In genomic region chr20:35743693-35744491, GRCh38 we compare ENCODE assay signal across 1 cellular context.
TF ChIP-seq lines count a peak whose summit lies in the region.

No MANE protein-coding gene starts in this region.

TF ChIP-seq in HepG2, 621 proteins besides CTCF, POLR2A, EP300 and RAD21 (continued from another document and continues in another):
- TF ChIP-seq SMYD3 (CRISPR knock-in tag; IDR thresholded peaks at IDR 0.05) (0 out of 2 replicates have a peak, but pooled peaks have one; percentile 37), WIZ (CRISPR knock-in tag; IDR thresholded peaks at IDR 0.05) (no peak), TAF1 (CRISPR knock-in tag; IDR thresholded peaks at IDR 0.05) (peak; percentile 44; the same call in 1 of the 2 replicates), NFKB2 (CRISPR knock-in tag; IDR thresholded peaks at IDR 0.05; ENCODE audit: borderline replicate concordance) (peak; percentile 53; the same call in 1 of the 2 replicates), ZNF660 (CRISPR knock-in tag; IDR thresholded peaks at IDR 0.05; ENCODE audit: borderline replicate concordance, low read depth) (no peak), TFDP1 (CRISPR knock-in tag; IDR thresholded peaks at IDR 0.05; ENCODE audit: borderline replicate concordance) (peak; percentile 16; the same call in 1 of the 2 replicates), ATF7 (IDR thresholded peaks at IDR 0.05) (0 out of 2 replicates have a peak, but pooled peaks have one; percentile 9), ATF7 (CRISPR knock-in tag; IDR thresholded peaks at IDR 0.05) (no peak; the same call in 1 of the 2 replicates), XBP1 (CRISPR knock-in tag; IDR thresholded peaks at IDR 0.05) (no peak), HDAC6 (IDR thresholded peaks at IDR 0.05; ENCODE audit: low read depth, low read length) (no peak), ZNF451 (CRISPR knock-in tag; IDR thresholded peaks at IDR 0.05) (no peak), SKI (IDR thresholded peaks at IDR 0.05; ENCODE audit: partially characterized antibody) (peak; percentile 48), ZFP36L2 (CRISPR knock-in tag; IDR thresholded peaks at IDR 0.05) (peak; percentile 80; the same call in 1 of the 2 replicates), ISL2 (CRISPR knock-in tag; IDR thresholded peaks at IDR 0.05) (0 out of 2 replicates have a peak, but pooled peaks have one; percentile 14), AGO1 (IDR thresholded peaks at IDR 0.05; ENCODE audit: low read depth, low read length, poor library complexity, severe bottlenecking) (no peak), ELF4 (CRISPR knock-in tag; IDR thresholded peaks at IDR 0.05; ENCODE audit: borderline replicate concordance) (no peak), ZNF350 (CRISPR knock-in tag; IDR thresholded peaks at IDR 0.05; ENCODE audit: borderline replicate concordance, low read depth) (peak; percentile 53; the same call in 1 of the 2 replicates), ZSCAN30 (CRISPR knock-in tag; IDR thresholded peaks at IDR 0.05) (no peak), ZNF282 (IDR thresholded peaks at IDR 0.05; ENCODE audit: partially characterized antibody) (no peak), SOX13 (IDR thresholded peaks at IDR 0.05) (no peak), SOX13 (CRISPR knock-in tag; conservative IDR thresholded peaks at IDR 0.05 in 1 of 2, IDR thresholded peaks at IDR 0.05 in 1 of 2) (no peak; a peak in 1 of 4 replicates), ZNF362 (CRISPR knock-in tag; IDR thresholded peaks at IDR 0.05; ENCODE audit: borderline replicate concordance) (peak; percentile 93), HOXA5 (CRISPR knock-in tag; IDR thresholded peaks at IDR 0.05) (no peak), MTA3 (CRISPR knock-in tag; IDR thresholded peaks at IDR 0.05) (no peak), HES4 (CRISPR knock-in tag; IDR thresholded peaks at IDR 0.05; ENCODE audit: borderline replicate concordance) (no peak), DR1 (CRISPR knock-in tag; IDR thresholded peaks at IDR 0.05) (no peak), KIAA2018 (CRISPR knock-in tag; IDR thresholded peaks at IDR 0.05; ENCODE audit: borderline replicate concordance) (no peak), NR2F6 (IDR thresholded peaks at IDR 0.05) (peak; percentile 75), NR2F6 (CRISPR knock-in tag; IDR thresholded peaks at IDR 0.05) (peak; percentile 79), ZNF546 (CRISPR knock-in tag; conservative IDR thresholded peaks at IDR 0.05) (no peak), FOXJ3 (CRISPR knock-in tag; IDR thresholded peaks at IDR 0.05; ENCODE audit: borderline replicate concordance) (no peak), ZNF33A (CRISPR knock-in tag; IDR thresholded peaks at IDR 0.05; ENCODE audit: borderline replicate concordance) (no peak)
- TF ChIP-seq, protein P1, sequence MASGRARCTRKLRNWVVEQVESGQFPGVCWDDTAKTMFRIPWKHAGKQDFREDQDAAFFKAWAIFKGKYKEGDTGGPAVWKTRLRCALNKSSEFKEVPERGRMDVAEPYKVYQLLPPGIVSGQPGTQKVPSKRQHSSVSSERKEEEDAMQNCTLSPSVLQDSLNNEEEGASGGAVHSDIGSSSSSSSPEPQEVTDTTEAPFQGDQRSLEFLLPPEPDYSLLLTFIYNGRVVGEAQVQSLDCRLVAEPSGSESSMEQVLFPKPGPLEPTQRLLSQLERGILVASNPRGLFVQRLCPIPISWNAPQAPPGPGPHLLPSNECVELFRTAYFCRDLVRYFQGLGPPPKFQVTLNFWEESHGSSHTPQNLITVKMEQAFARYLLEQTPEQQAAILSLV (CRISPR knock-in tag; IDR thresholded peaks at IDR 0.05; ENCODE audit: borderline replicate concordance): no peak
- TF ChIP-seq, protein P2, sequence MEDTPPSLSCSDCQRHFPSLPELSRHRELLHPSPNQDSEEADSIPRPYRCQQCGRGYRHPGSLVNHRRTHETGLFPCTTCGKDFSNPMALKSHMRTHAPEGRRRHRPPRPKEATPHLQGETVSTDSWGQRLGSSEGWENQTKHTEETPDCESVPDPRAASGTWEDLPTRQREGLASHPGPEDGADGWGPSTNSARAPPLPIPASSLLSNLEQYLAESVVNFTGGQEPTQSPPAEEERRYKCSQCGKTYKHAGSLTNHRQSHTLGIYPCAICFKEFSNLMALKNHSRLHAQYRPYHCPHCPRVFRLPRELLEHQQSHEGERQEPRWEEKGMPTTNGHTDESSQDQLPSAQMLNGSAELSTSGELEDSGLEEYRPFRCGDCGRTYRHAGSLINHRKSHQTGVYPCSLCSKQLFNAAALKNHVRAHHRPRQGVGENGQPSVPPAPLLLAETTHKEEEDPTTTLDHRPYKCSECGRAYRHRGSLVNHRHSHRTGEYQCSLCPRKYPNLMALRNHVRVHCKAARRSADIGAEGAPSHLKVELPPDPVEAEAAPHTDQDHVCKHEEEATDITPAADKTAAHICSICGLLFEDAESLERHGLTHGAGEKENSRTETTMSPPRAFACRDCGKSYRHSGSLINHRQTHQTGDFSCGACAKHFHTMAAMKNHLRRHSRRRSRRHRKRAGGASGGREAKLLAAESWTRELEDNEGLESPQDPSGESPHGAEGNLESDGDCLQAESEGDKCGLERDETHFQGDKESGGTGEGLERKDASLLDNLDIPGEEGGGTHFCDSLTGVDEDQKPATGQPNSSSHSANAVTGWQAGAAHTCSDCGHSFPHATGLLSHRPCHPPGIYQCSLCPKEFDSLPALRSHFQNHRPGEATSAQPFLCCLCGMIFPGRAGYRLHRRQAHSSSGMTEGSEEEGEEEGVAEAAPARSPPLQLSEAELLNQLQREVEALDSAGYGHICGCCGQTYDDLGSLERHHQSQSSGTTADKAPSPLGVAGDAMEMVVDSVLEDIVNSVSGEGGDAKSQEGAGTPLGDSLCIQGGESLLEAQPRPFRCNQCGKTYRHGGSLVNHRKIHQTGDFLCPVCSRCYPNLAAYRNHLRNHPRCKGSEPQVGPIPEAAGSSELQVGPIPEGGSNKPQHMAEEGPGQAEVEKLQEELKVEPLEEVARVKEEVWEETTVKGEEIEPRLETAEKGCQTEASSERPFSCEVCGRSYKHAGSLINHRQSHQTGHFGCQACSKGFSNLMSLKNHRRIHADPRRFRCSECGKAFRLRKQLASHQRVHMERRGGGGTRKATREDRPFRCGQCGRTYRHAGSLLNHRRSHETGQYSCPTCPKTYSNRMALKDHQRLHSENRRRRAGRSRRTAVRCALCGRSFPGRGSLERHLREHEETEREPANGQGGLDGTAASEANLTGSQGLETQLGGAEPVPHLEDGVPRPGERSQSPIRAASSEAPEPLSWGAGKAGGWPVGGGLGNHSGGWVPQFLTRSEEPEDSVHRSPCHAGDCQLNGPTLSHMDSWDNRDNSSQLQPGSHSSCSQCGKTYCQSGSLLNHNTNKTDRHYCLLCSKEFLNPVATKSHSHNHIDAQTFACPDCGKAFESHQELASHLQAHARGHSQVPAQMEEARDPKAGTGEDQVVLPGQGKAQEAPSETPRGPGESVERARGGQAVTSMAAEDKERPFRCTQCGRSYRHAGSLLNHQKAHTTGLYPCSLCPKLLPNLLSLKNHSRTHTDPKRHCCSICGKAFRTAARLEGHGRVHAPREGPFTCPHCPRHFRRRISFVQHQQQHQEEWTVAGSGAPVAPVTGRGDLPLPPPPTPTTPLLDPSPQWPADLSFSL (CRISPR knock-in tag; IDR thresholded peaks at IDR 0.05): 0 out of 2 replicates have a peak, but pooled peaks have one; percentile 42
- TF ChIP-seq, protein P3, sequence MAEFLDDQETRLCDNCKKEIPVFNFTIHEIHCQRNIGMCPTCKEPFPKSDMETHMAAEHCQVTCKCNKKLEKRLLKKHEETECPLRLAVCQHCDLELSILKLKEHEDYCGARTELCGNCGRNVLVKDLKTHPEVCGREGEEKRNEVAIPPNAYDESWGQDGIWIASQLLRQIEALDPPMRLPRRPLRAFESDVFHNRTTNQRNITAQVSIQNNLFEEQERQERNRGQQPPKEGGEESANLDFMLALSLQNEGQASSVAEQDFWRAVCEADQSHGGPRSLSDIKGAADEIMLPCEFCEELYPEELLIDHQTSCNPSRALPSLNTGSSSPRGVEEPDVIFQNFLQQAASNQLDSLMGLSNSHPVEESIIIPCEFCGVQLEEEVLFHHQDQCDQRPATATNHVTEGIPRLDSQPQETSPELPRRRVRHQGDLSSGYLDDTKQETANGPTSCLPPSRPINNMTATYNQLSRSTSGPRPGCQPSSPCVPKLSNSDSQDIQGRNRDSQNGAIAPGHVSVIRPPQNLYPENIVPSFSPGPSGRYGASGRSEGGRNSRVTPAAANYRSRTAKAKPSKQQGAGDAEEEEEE (CRISPR knock-in tag; IDR thresholded peaks at IDR 0.05; ENCODE audit: borderline replicate concordance): no peak
- TF ChIP-seq, protein P4, sequence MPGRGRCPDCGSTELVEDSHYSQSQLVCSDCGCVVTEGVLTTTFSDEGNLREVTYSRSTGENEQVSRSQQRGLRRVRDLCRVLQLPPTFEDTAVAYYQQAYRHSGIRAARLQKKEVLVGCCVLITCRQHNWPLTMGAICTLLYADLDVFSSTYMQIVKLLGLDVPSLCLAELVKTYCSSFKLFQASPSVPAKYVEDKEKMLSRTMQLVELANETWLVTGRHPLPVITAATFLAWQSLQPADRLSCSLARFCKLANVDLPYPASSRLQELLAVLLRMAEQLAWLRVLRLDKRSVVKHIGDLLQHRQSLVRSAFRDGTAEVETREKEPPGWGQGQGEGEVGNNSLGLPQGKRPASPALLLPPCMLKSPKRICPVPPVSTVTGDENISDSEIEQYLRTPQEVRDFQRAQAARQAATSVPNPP (CRISPR knock-in tag; IDR thresholded peaks at IDR 0.05): peak; percentile 53; the same call in 1 of the 2 replicates
- TF ChIP-seq, protein P5, sequence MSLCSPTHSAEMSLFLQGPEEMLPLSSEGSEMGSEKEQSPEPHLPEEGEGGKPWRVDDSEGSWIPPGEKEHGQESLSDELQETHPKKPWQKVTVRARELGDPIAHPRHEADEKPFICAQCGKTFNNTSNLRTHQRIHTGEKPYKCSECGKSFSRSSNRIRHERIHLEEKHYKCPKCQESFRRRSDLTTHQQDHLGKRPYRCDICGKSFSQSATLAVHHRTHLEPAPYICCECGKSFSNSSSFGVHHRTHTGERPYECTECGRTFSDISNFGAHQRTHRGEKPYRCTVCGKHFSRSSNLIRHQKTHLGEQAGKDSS (CRISPR knock-in tag; IDR thresholded peaks at IDR 0.05; ENCODE audit: borderline replicate concordance, low read depth): 0 out of 2 replicates have a peak, but pooled peaks have one; percentile 29
